ENCODE assay signal across 1 cellular context in genomic region chr12:31749024-31749704, GRCh38.
A peak's percentile ranks its signal among the peaks of the same experiment; 100 is the strongest.
TF ChIP-seq lines count a peak whose summit lies in the region.

No MANE protein-coding gene starts in this region.

TF ChIP-seq in HepG2, 621 proteins besides CTCF, POLR2A, EP300 and RAD21 (continued from another document and continues in another):
- TF ChIP-seq ZNF609 (CRISPR knock-in tag; IDR thresholded peaks at IDR 0.05; ENCODE audit: borderline replicate concordance) (peak; percentile 97), SOX5 (CRISPR knock-in tag; IDR thresholded peaks at IDR 0.05; ENCODE audit: borderline replicate concordance) (peak; percentile 100), LCORL (IDR thresholded peaks at IDR 0.05) (no peak), LCORL (CRISPR knock-in tag; IDR thresholded peaks at IDR 0.05) (peak; percentile 73; the same call in 1 of the 2 replicates), SMARCC2 (IDR thresholded peaks at IDR 0.05) (peak; percentile 34), ADNP (CRISPR knock-in tag; IDR thresholded peaks at IDR 0.05) (no peak; the same call in 1 of the 2 replicates), MNT (IDR thresholded peaks at IDR 0.05) (0 out of 2 replicates have a peak, but pooled peaks have one; percentile 9), ZNF275 (CRISPR knock-in tag; IDR thresholded peaks at IDR 0.05; ENCODE audit: borderline replicate concordance) (no peak), ZNF775 (CRISPR knock-in tag; IDR thresholded peaks at IDR 0.05; ENCODE audit: borderline replicate concordance) (no peak), PTBP1 (IDR thresholded peaks at IDR 0.05; ENCODE audit: low read depth, low read length, poor library complexity, severe bottlenecking) (no peak), POGZ (CRISPR knock-in tag; IDR thresholded peaks at IDR 0.05) (peak; percentile 99), ZNF431 (CRISPR knock-in tag; IDR thresholded peaks at IDR 0.05; ENCODE audit: borderline replicate concordance, low read depth) (peak; percentile 90), JUNB (CRISPR knock-in tag; IDR thresholded peaks at IDR 0.05; ENCODE audit: borderline replicate concordance) (peak; percentile 97), HIVEP1 (CRISPR knock-in tag; IDR thresholded peaks at IDR 0.05) (no peak), ZMAT5 (CRISPR knock-in tag; IDR thresholded peaks at IDR 0.05; ENCODE audit: borderline replicate concordance, low read depth) (no peak), SP140L (CRISPR knock-in tag; IDR thresholded peaks at IDR 0.05; ENCODE audit: borderline replicate concordance) (no peak), PAWR (CRISPR knock-in tag; IDR thresholded peaks at IDR 0.05; ENCODE audit: borderline replicate concordance) (no peak), RORA (CRISPR knock-in tag; IDR thresholded peaks at IDR 0.05) (no peak), MLLT10 (CRISPR knock-in tag; IDR thresholded peaks at IDR 0.05) (no peak), NFE2L2 (IDR thresholded peaks at IDR 0.05; ENCODE audit: low read length) (peak; percentile 99), EHMT2 (IDR thresholded peaks at IDR 0.05; ENCODE audit: borderline replicate concordance, low read depth, low read length) (peak; percentile 56; the same call in 1 of the 2 replicates), NCOA1 (CRISPR knock-in tag; IDR thresholded peaks at IDR 0.05) (0 out of 2 replicates have a peak, but pooled peaks have one; percentile 48), ZKSCAN5 (CRISPR knock-in tag; IDR thresholded peaks at IDR 0.05) (no peak), ZNF772 (CRISPR knock-in tag; IDR thresholded peaks at IDR 0.05) (peak; percentile 78; the same call in 1 of the 2 replicates), U2AF2 (IDR thresholded peaks at IDR 0.05; ENCODE audit: low read depth, low read length) (no peak), BCL6 (CRISPR knock-in tag; IDR thresholded peaks at IDR 0.05) (peak; percentile 94), ZNF660 (CRISPR knock-in tag; IDR thresholded peaks at IDR 0.05; ENCODE audit: borderline replicate concordance, low read depth) (no peak), PRDM10 (CRISPR knock-in tag; IDR thresholded peaks at IDR 0.05; ENCODE audit: low read depth) (peak; percentile 74), HHEX (CRISPR knock-in tag; IDR thresholded peaks at IDR 0.05) (peak; percentile 92), ZBTB14 (CRISPR knock-in tag; IDR thresholded peaks at IDR 0.05) (no peak), NKX3-1 (CRISPR knock-in tag; IDR thresholded peaks at IDR 0.05) (peak; percentile 95; the same call in 1 of the 2 replicates), ETS1 (CRISPR knock-in tag; IDR thresholded peaks at IDR 0.05) (no peak), STAT6 (CRISPR knock-in tag; IDR thresholded peaks at IDR 0.05; ENCODE audit: borderline replicate concordance) (peak; percentile 98), TBL1XR1 (IDR thresholded peaks at IDR 0.05; ENCODE audit: borderline replicate concordance, low read length, partially characterized antibody) (peak; percentile 90), FOSL1 (CRISPR knock-in tag; IDR thresholded peaks at IDR 0.05; ENCODE audit: borderline replicate concordance) (peak; percentile 98), ZNF766 (CRISPR knock-in tag; IDR thresholded peaks at IDR 0.05; ENCODE audit: borderline replicate concordance) (peak; percentile 31; the same call in 1 of the 2 replicates), ZNF607 (CRISPR knock-in tag; IDR thresholded peaks at IDR 0.05; ENCODE audit: borderline replicate concordance) (peak; percentile 69; the same call in 1 of the 2 replicates), DPF2 (CRISPR knock-in tag; IDR thresholded peaks at IDR 0.05; ENCODE audit: borderline replicate concordance, low read depth) (peak; percentile 82; the same call in 1 of the 2 replicates), ARNTL (CRISPR knock-in tag; IDR thresholded peaks at IDR 0.05) (peak; percentile 77; the same call in 1 of the 2 replicates), SNAPC2 (CRISPR knock-in tag; IDR thresholded peaks at IDR 0.05) (0 out of 2 replicates have a peak, but pooled peaks have one; percentile 60), ZZZ3 (CRISPR knock-in tag; IDR thresholded peaks at IDR 0.05; ENCODE audit: borderline replicate concordance) (no peak), ZBTB33 (CRISPR knock-in tag; IDR thresholded peaks at IDR 0.05) (peak; percentile 88), NRL (CRISPR knock-in tag; IDR thresholded peaks at IDR 0.05; ENCODE audit: borderline replicate concordance) (no peak), ZNF292 (CRISPR knock-in tag; IDR thresholded peaks at IDR 0.05; ENCODE audit: borderline replicate concordance, low read depth) (peak; percentile 94), RNF2 (conservative IDR thresholded peaks at IDR 0.05; ENCODE audit: low read depth) (no peak)
